24 cellular contexts compared by ENCODE assay signal in genomic region chr1:10841059-10841458, GRCh38. TPM values are rescaled to one million over a fixed set of nuclear protein-coding genes. Genes with fewer than 3 reads are reported as not detected.
A peak's percentile ranks its signal among the peaks of the same experiment; 100 is the strongest.
DNase-seq lines count a peak whose midpoint lies in the region; ATAC-seq, FAIRE-seq and TF ChIP-seq lines count a peak whose summit lies in the region.
"Had no signal": no experiment of that assay in that cellular context is flagged by ENCODE, and none has a peak within 500 bp of the region (broad histone marks: within the 10 kb centered on the region; RNA-seq: fewer than 3 reads in every experiment).

No MANE protein-coding gene starts in this region.

- no peak for FAIRE-seq in H1 (lab: Jason Lieb, UNC)
- FAIRE-seq: D721Med, GM18507 had no signal

- H3K36me3 ChIP-seq in H1 (ENCODE audit: control insufficient read depth in 2 of 4, insufficient read depth in 4 of 4, low read length in 3 of 4) = no peaks in the 10 kb centered on the region
- no peaks in the 10 kb centered on the region for H3K36me3 ChIP-seq in esophagus squamous epithelium
- H3K36me3 ChIP-seq: BLaER1 treated with 17β-estradiol and CSF1 and Interleukin-3, amounts not matched to agents 10 nM and 100 nM; cardiac muscle cell; left lung; ovary; Peyer's patch; right lobe of liver had no signal

- TF ChIP-seq CTCF in H1 (IDR thresholded peaks at IDR 0.05; ENCODE audit: control extremely low read depth in 1 of 3, insufficient read depth in 1 of 3, low read depth in 1 of 3, low read length in 3 of 3) (no peak), glutamatergic neuron (IDR thresholded peaks at IDR 0.05; ENCODE audit: partially characterized antibody, unreplicated experiment) (no peak), esophagus squamous epithelium (IDR thresholded peaks at IDR 0.05) (no peak)

- H3K27ac Mint-ChIP-seq in glutamatergic neuron (ENCODE audit: unreplicated experiment) = no peak overlapping the region
- H3K27ac Mint-ChIP-seq: activated naive CD4-positive, alpha-beta T cell treated with anti-CD3 and anti-CD28 coated beads, Interleukin-2, amount 10 ng/mL, durations not matched to agents 7 days and 5 days; naive B cell; T-helper 1 cell treated with Interleukin-12 subunit alpha and Interleukin-12 subunit beta and Interleukin-4 antibody, amounts not matched to agents 30 μg/mL and 1 μg/mL, for 36 hours had no signal

- TF ChIP-seq RAD21 in H1 (IDR thresholded peaks at IDR 0.05 in 1 of 2, conservative IDR thresholded peaks at IDR 0.05 in 1 of 2; ENCODE audit: low read depth in 2 of 2, low read length in 2 of 2) = no peak

- CTCF ChIA-PET in H1 (lab: Charles Lee; ENCODE audit: partially characterized antibody) = interaction anchor here (0.6 to 1.5 kb wide), 4 partner anchors 9 to 333 kb away, joined by 3 to 4 read pairs (median 4); no protein-coding TSS in a partner anchor

- H2AK5ac ChIP-seq in H1 (ENCODE audit: low read depth, low read length) = no peak overlapping the region

- H2BK20ac ChIP-seq in H1 (ENCODE audit: low read length) = peak overlapping the region; percentile 93; the same call in 1 of the 2 replicates

- no peak overlapping the region for H3K9ac ChIP-seq in H1 (replicated peaks in 1 of 4; ENCODE audit: extremely low read depth in 1 of 4, low read depth in 3 of 4, low read length in 3 of 4)
- H3K9ac ChIP-seq: BLaER1 treated with 17β-estradiol and CSF1 and Interleukin-3, amounts not matched to agents 10 nM and 100 nM had no signal

- peaks cover 2% of the 10 kb centered on the region; the same call in 1 of the 2 replicates for H3K23me2 ChIP-seq in H1 (ENCODE audit: low read depth, low read length)

- H3K4me2 ChIP-seq in H1 (ENCODE audit: insufficient read depth in 1 of 2, low read depth in 2 of 2, low read length in 2 of 2) = no peak overlapping the region
- H3K4me2 ChIP-seq: BLaER1 treated with 17β-estradiol and CSF1 and Interleukin-3, amounts not matched to agents 10 nM and 100 nM had no signal

- no peak overlapping the region for H2BK5ac ChIP-seq in H1 (ENCODE audit: low read depth, low read length)

- H2AFZ ChIP-seq in H1 (ENCODE audit: low read length) = no peak overlapping the region

- peak overlapping the region; percentile 4; the same call in 1 of the 2 replicates for H2BK12ac ChIP-seq in H1 (ENCODE audit: low read depth, low read length)

- no peak overlapping the region for H3K23ac ChIP-seq in H1 (ENCODE audit: insufficient read length)

- H3K27me3 Mint-ChIP-seq in glutamatergic neuron (ENCODE audit: unreplicated experiment) = peaks cover 10% of the 10 kb centered on the region

- 86% methylated on average over 12 of the region's 12 CpGs; no CpG with 5 or more reads in 1 of the 2 experiments for WGBS in H1 (ENCODE audit: extremely low coverage in 1 of 2, insufficient coverage in 1 of 2, insufficient read length in 1 of 2, insufficient replicate concordance in 2 of 2, low coverage in 1 of 2, low lambda C conversion rate in 2 of 2, missing lambda C conversion rate in 1 of 2), 2 experiments
- WGBS in esophagus squamous epithelium, 2 donors = 80 to 89% methylated on average over 12 of the region's 12 CpGs

- H2BK120ac ChIP-seq in H1 (replicated peaks; ENCODE audit: low read depth, low read length) = no peak overlapping the region

- ATAC-seq in HG03196 (IDR thresholded peaks at IDR 0.05; ENCODE audit: unreplicated experiment) = no peak
- ATAC-seq: left lung, right lobe of liver had no signal

- H3K14ac ChIP-seq in H1 (ENCODE audit: insufficient read length) = no peak overlapping the region

- H3K4me1 ChIP-seq in H1 (replicated peaks in 1 of 4; ENCODE audit: control insufficient read depth in 3 of 4, insufficient read depth in 4 of 4, low read length in 3 of 4) (peaks cover 0 to 31% (median 17%) of the 10 kb centered on the region in 4 experiments; a peak in 6 of 7 replicates), esophagus squamous epithelium (peaks cover 0 to 6% (median under 1%) of the 10 kb centered on the region in 3 donors)
- H3K4me1 ChIP-seq: left lung had no signal

- peaks cover 0 to 2% of the 10 kb centered on the region in 2 experiments for H4K20me1 ChIP-seq in H1 (replicated peaks in 1 of 2; ENCODE audit: control insufficient read depth in 1 of 2, insufficient read depth in 2 of 2, low read length in 2 of 2)

- H4K8ac ChIP-seq in H1 (ENCODE audit: extremely low read depth, insufficient read depth, low read length) = no peak overlapping the region

- peaks cover 20% of the 10 kb centered on the region for H3K4me1 Mint-ChIP-seq in glutamatergic neuron (ENCODE audit: low read depth, unreplicated experiment)
- H3K4me1 Mint-ChIP-seq: activated naive CD4-positive, alpha-beta T cell treated with anti-CD3 and anti-CD28 coated beads, Interleukin-2, amount 10 ng/mL, durations not matched to agents 7 days and 5 days had no signal

- DNase-seq in DMS53 (lab: John Stamatoyannopoulos, UW) (peak; percentile 75), NCI-H2081 treated with DMSO at 0.1 percent for 48 hours (lab: John Stamatoyannopoulos, UW) (peak; percentile 54), NCI-H69 (lab: John Stamatoyannopoulos, UW) (peak; percentile 70), H1 (ENCODE audit: low read depth in 1 of 2, low spot score in 2 of 2) (no peak), glutamatergic neuron (no peak), esophagus squamous epithelium (lab: John Stamatoyannopoulos, UW) (no peak)
- no peak for DNase-seq in stimulated activated naive CD4-positive, alpha-beta T cell (lab: John Stamatoyannopoulos, UW)
- DNase-seq: ACHN; activated CD4-positive, alpha-beta T cell treated with anti-CD3 and anti-CD28 coated beads for 48 hours; activated naive CD4-positive, alpha-beta T cell treated with anti-CD3 and anti-CD28 coated beads, Interleukin-2, amount 10 ng/mL, durations not matched to agents 7 days and 5 days; dorsolateral prefrontal cortex; naive B cell; NCI-H1436 treated with DMSO at 0.1 percent for 48 hours; ovary; Peyer's patch; right lobe of liver had no signal

- no peak overlapping the region for H3K18ac ChIP-seq in H1 (ENCODE audit: extremely low read depth, low read length)

- peaks cover 8% of the 10 kb centered on the region for H3K36me3 Mint-ChIP-seq in glutamatergic neuron (ENCODE audit: unreplicated experiment)
- H3K36me3 Mint-ChIP-seq: activated naive CD4-positive, alpha-beta T cell treated with anti-CD3 and anti-CD28 coated beads, Interleukin-2, amount 10 ng/mL, durations not matched to agents 7 days and 5 days had no signal

- POLR2A ChIA-PET in H1 (lab: Charles Lee; ENCODE audit: partially characterized antibody) = interaction anchor here (0.6 kb wide), 1 partner anchor 502 kb away, joined by 3 read pairs; no protein-coding TSS in a partner anchor

- no peaks in the 10 kb centered on the region for H3K79me1 ChIP-seq in H1 (ENCODE audit: low read depth, low read length)

- no peak for TF ChIP-seq EP300 in H1 (IDR thresholded peaks at IDR 0.05; ENCODE audit: borderline replicate concordance in 1 of 2, low read depth in 2 of 2, low read length in 2 of 2)

- TF ChIP-seq POLR2A in H1 (IDR thresholded peaks at IDR 0.05; ENCODE audit: control extremely low read depth in 1 of 2, low read depth in 2 of 2, low read length in 2 of 2) (no peak), esophagus squamous epithelium (IDR thresholded peaks at IDR 0.05) (no peak)

- H4K91ac ChIP-seq in H1 (replicated peaks; ENCODE audit: insufficient read length, low read length) = no peak overlapping the region

- H3K27ac ChIP-seq in H1 (ENCODE audit: low read depth, low read length) = no peak overlapping the region
- no peak overlapping the region for H3K27ac ChIP-seq in esophagus squamous epithelium
- H3K27ac ChIP-seq: BLaER1 treated with 17β-estradiol and CSF1 and Interleukin-3, amounts not matched to agents 10 nM and 100 nM; cardiac muscle cell; dorsolateral prefrontal cortex; HL-60; left lung; ovary; Peyer's patch; right lobe of liver had no signal

- no peak overlapping the region for H2BK15ac ChIP-seq in H1 (ENCODE audit: low read length)

- no peak overlapping the region for H3K4me3 Mint-ChIP-seq in glutamatergic neuron (ENCODE audit: unreplicated experiment)
- H3K4me3 Mint-ChIP-seq: activated naive CD4-positive, alpha-beta T cell treated with anti-CD3 and anti-CD28 coated beads, Interleukin-2, amount 10 ng/mL, durations not matched to agents 7 days and 5 days; naive B cell; T-helper 1 cell treated with Interleukin-12 subunit alpha and Interleukin-12 subunit beta and Interleukin-4 antibody, amounts not matched to agents 30 μg/mL and 1 μg/mL, for 36 hours had no signal

- H3K9me3 ChIP-seq in H1 (ENCODE audit: insufficient read depth in 2 of 2, low read depth in 1 of 2, low read length in 1 of 2) (0 out of 4 replicates have a peak, but pooled peaks cover 0 to 3% of the 10 kb centered on the region in 2 experiments), esophagus squamous epithelium (peaks cover 0 to 17% (median 5%) of the 10 kb centered on the region in 3 donors)
- H3K9me3 ChIP-seq: right lobe of liver had no signal

- intact Hi-C loops in esophagus squamous epithelium (cut with DNase I) = no loop called here

- H4K5ac ChIP-seq in H1 (ENCODE audit: insufficient read length, low read depth, low read length) = no peak overlapping the region

- H3K56ac ChIP-seq in H1 (replicated peaks; ENCODE audit: insufficient read length, low read depth, low read length) = no peak overlapping the region

- H3K27me3 ChIP-seq in H1 (replicated peaks in 1 of 4; ENCODE audit: control insufficient read depth in 3 of 4, extremely low read depth in 1 of 4, insufficient read depth in 3 of 4, low read length in 3 of 4) (no peaks in the 10 kb centered on the region), esophagus squamous epithelium (peaks cover 0 to 28% (median 0%) of the 10 kb centered on the region in 4 donors)
- H3K27me3 ChIP-seq: cardiac muscle cell, ovary, Peyer's patch, right lobe of liver had no signal

- peaks cover 22% of the 10 kb centered on the region for H3K9me3 Mint-ChIP-seq in glutamatergic neuron (ENCODE audit: unreplicated experiment)
- H3K9me3 Mint-ChIP-seq: activated naive CD4-positive, alpha-beta T cell treated with anti-CD3 and anti-CD28 coated beads, Interleukin-2, amount 10 ng/mL, durations not matched to agents 7 days and 5 days had no signal

- no peak overlapping the region for H3K4ac ChIP-seq in H1 (replicated peaks; ENCODE audit: insufficient read length, low read depth, low read length)

- no peaks in the 10 kb centered on the region for H3K79me2 ChIP-seq in H1 (ENCODE audit: control insufficient read depth in 1 of 2, insufficient read depth in 2 of 2, low read length in 2 of 2)

- H3K4me3 ChIP-seq in H1 (ENCODE audit: extremely low read depth in 1 of 4, insufficient read depth in 2 of 4, low read depth in 3 of 4, low read length in 4 of 4) (no peak overlapping the region), esophagus squamous epithelium (no peak overlapping the region)
- H3K4me3 ChIP-seq: BLaER1 treated with 17β-estradiol and CSF1 and Interleukin-3, amounts not matched to agents 10 nM and 100 nM; cardiac muscle cell; dorsolateral prefrontal cortex; left lung; ovary; Peyer's patch; right lobe of liver had no signal

RNA-seq across cellular contexts. Expression of gene CASZ1, which starts 44.6 kb away (rescaled TPM):
- total RNA-seq in H1 (2021; fragmentation: NEBNext Ultra II Directional; extraction: Animal tissue kit (Norgen Biotek cat#: 25700)) = 6.1 and 7.7 TPM in 2 replicates
- polyA plus RNA-seq in H1 (2011; rRNA removed) = 4.4 and 5.9 TPM in 2 replicates
- 3.6 TPM for polyA plus RNA-seq in H1 (2011; cell fraction: cytosol; rRNA removed)
- 10.1 TPM for polyA plus RNA-seq in H1 (2011; cell fraction: nucleus; rRNA removed)
- polyA plus RNA-seq in H1 (2012, experiment 1 of 2) = 2.2 to 4.5 TPM (median 4.3 TPM) in 4 replicates
- 2.9 TPM for polyA plus RNA-seq in H1 (2012, experiment 2 of 2)
- 6.5 TPM for polyA plus RNA-seq in H1 (2013, experiment 1 of 2)
- polyA plus RNA-seq in H1 (2013, experiment 2 of 2) = 6.3 TPM
- polyA minus RNA-seq in H1 (2011; rRNA and poly(A)+ RNA removed) = 3.9 and 5.8 TPM in 2 replicates
- polyA minus RNA-seq in H1 (2011; cell fraction: cytosol; rRNA and poly(A)+ RNA removed) = 5.8 TPM
- polyA minus RNA-seq in H1 (2011; cell fraction: nucleus; rRNA and poly(A)+ RNA removed) = 10.2 TPM
- total RNA-seq in glutamatergic neuron (ENCODE audit: unreplicated experiment) = 18.3 TPM
- total RNA-seq in esophagus squamous epithelium = 10 to 100 TPM; 13.1 to 33.7 (median 20.9) TPM

Comparison
In these comparisons a context has a peak if more than half of its experiments do, and no peak if none do; other contexts are left out.
1. DNase-seq: peak in DMS53 (single experiment), NCI-H2081 treated with DMSO at 0.1 percent for 48 hours (single experiment) and NCI-H69 (single experiment); none in H1 (0 of 2), glutamatergic neuron (single experiment), stimulated activated naive CD4-positive, alpha-beta T cell (0 of 6) and esophagus squamous epithelium (single experiment).